ENCODE assay signal across 19 cellular contexts in genomic region chr15:81744364-81744763, GRCh38.
DNase-seq lines count a peak whose midpoint lies in the region; ATAC-seq, FAIRE-seq and TF ChIP-seq lines count a peak whose summit lies in the region.
"Had no signal": no experiment of that assay in that cellular context is flagged by ENCODE, and none has a peak within 500 bp of the region (broad histone marks: within the 10 kb centered on the region; RNA-seq: fewer than 3 reads in every experiment).

No MANE protein-coding gene starts in this region.

- TF ChIP-seq RAD21 in A549 (conservative IDR thresholded peaks at IDR 0.05 in 1 of 2, IDR thresholded peaks at IDR 0.05 in 1 of 2): no peak
- TF ChIP-seq RAD21 in Ishikawa (IDR thresholded peaks at IDR 0.05; ENCODE audit: low read depth): no peak
- no peak for TF ChIP-seq RAD21 in K562 (CRISPR knock-in tag; conservative IDR thresholded peaks at IDR 0.05 in 1 of 2, IDR thresholded peaks at IDR 0.05 in 1 of 2)

- intact Hi-C loops in K562 (cut with micrococcal nuclease): no loop called here

- no peak for TF ChIP-seq CTCF in A549 (IDR thresholded peaks at IDR 0.05)
- peak; percentile 4 for TF ChIP-seq CTCF in D721Med (IDR thresholded peaks at IDR 0.05; ENCODE audit: insufficient read depth, missing control alignments)
- no peak for TF ChIP-seq CTCF in K562 (IDR thresholded peaks at IDR 0.05 in 2 of 3, conservative IDR thresholded peaks at IDR 0.05 in 1 of 3; ENCODE audit: insufficient read depth in 2 of 3, low read depth in 1 of 3, low read length in 3 of 3)

- H3K4me1 ChIP-seq in A549: no peaks in the 10 kb centered on the region
- H3K4me1 ChIP-seq in K562 (replicated peaks in 1 of 2; ENCODE audit: control insufficient read depth in 2 of 2, insufficient read depth in 2 of 2, low read length in 2 of 2): no peaks in the 10 kb centered on the region
- H3K4me1 ChIP-seq: Caco-2 had no signal

- BruUV-seq in K562 (replicated peaks; lab: Mats Ljungman, UMichigan): no TSS peak

- TF ChIP-seq POLR2A in A549 (IDR thresholded peaks at IDR 0.05; ENCODE audit: low read length) (no peak), K562 (conservative IDR thresholded peaks at IDR 0.05) (no peak)

- CTCF ChIA-PET in A549 (lab: Yijun Ruan, JAX): no interaction called here
- CTCF ChIA-PET in K562 (lab: Yijun Ruan, JAX; ENCODE audit: low intra/inter-chr PET ratio): no interaction called here

- H3K27ac ChIP-seq in A549: no peak overlapping the region
- H3K27ac ChIP-seq in K562 (ENCODE audit: extremely low read depth, low read depth, low read length): no peak overlapping the region
- H3K27ac ChIP-seq: C4-2B had no signal

- H3K4me3 ChIP-seq in A549: no peak overlapping the region
- H3K4me3 ChIP-seq in K562: no peak overlapping the region

- H3K9me1 ChIP-seq in K562 (ENCODE audit: control insufficient read depth, insufficient read depth, low read length): no peaks in the 10 kb centered on the region

- in situ Hi-C loops in K562 (cut with MboI) (no loop called here), KBM-7 (cut with MboI; ENCODE audit: low pct_unique_long_range_greater_than_20kb, low sequenced_read_pairs) (no loop called here)

- H3K36me3 ChIP-seq in K562 (ENCODE audit: control insufficient read depth, insufficient read depth, low read length): no peaks in the 10 kb centered on the region

- H3K9me3 ChIP-seq in A549: no peaks in the 10 kb centered on the region
- H3K9me3 ChIP-seq in K562 (replicated peaks; ENCODE audit: control insufficient read depth, insufficient read depth, low read depth, low read length): no peaks in the 10 kb centered on the region
- H3K9me3 ChIP-seq: Caco-2 had no signal

- ATAC-seq in A549 (no peak), K562 (peak; percentile 73; the same call in 2 of the 3 replicates)

- H4K20me1 ChIP-seq in K562 (replicated peaks; ENCODE audit: control insufficient read depth, insufficient read depth, low read length): no peaks in the 10 kb centered on the region

- POLR2A ChIA-PET in A549 (lab: Yijun Ruan, JAX): no interaction called here
- POLR2A ChIA-PET in K562 (lab: Yijun Ruan, JAX): interaction anchor here (1.2 kb wide), 1 partner anchor 11 kb away, joined by 3 read pairs; no protein-coding TSS in a partner anchor

- WGBS in A549 (ENCODE audit: missing lambda C conversion rate): 3% methylated on average over 4 of the region's 4 CpGs
- WGBS in K562 (ENCODE audit: insufficient coverage, low coverage, missing lambda C conversion rate): 13% methylated on average over 4 of the region's 4 CpGs

- no peak overlapping the region for H3K4me2 ChIP-seq in A549
- H3K4me2 ChIP-seq in K562 (ENCODE audit: insufficient read depth, low read length): no peak overlapping the region

- DNase-seq in A549 (ENCODE audit: low read depth in 1 of 2, low spot score in 1 of 2): no peak
- no peak for DNase-seq in D721Med (ENCODE audit: insufficient read length, low spot score)
- peak in 1 of 4 experiments; percentile 18 for DNase-seq in K562 (ENCODE audit: extremely low read depth in 1 of 4, low spot score in 3 of 4)
- no peak for DNase-seq in NCI-H446 treated with DMSO at 0.1 percent for 48 hours (lab: John Stamatoyannopoulos, UW)
- no peak for DNase-seq in KBM-7
- no peak for DNase-seq in DMS 273 (lab: John Stamatoyannopoulos, UW; ENCODE audit: unreplicated experiment)
- DNase-seq in mucosa of gallbladder (ENCODE audit: low spot score): no peak
- DNase-seq: AML-193; Caco-2; CD4-positive, alpha-beta T cell; DMS79 treated with DMSO at 0.1 percent for 48 hours; GF-D8; KG1 had no signal

- H2AFZ ChIP-seq in K562 (ENCODE audit: low read depth, low read length): no peak overlapping the region

- no peaks in the 10 kb centered on the region for H3K27me3 ChIP-seq in K562 (ENCODE audit: control insufficient read depth in 2 of 2, insufficient read depth in 2 of 2, low read length in 2 of 2)

- TF ChIP-seq EP300 in A549 (IDR thresholded peaks at IDR 0.05): no peak
- no peak for TF ChIP-seq EP300 in Ishikawa (IDR thresholded peaks at IDR 0.05; ENCODE audit: borderline replicate concordance)
- TF ChIP-seq EP300 in K562 (IDR thresholded peaks at IDR 0.05; ENCODE audit: low read length): no peak

- FAIRE-seq in A549 (lab: Jason Lieb, UNC) (no peak), D721Med (lab: Jason Lieb, UNC) (no peak), K562 (lab: Jason Lieb, UNC) (no peak)
- FAIRE-seq: A204.1, GM12891, GM19239, H54 had no signal

- no peaks in the 10 kb centered on the region for H3K79me2 ChIP-seq in K562 (ENCODE audit: control insufficient read depth, insufficient read depth, low read length)

- H3K9ac ChIP-seq in K562 (ENCODE audit: insufficient read depth in 1 of 2, low read depth in 2 of 2, low read length in 2 of 2): no peak overlapping the region

TF ChIP-seq in A549, 52 proteins besides CTCF, POLR2A, EP300 and RAD21:
- TF ChIP-seq, protein P1, sequence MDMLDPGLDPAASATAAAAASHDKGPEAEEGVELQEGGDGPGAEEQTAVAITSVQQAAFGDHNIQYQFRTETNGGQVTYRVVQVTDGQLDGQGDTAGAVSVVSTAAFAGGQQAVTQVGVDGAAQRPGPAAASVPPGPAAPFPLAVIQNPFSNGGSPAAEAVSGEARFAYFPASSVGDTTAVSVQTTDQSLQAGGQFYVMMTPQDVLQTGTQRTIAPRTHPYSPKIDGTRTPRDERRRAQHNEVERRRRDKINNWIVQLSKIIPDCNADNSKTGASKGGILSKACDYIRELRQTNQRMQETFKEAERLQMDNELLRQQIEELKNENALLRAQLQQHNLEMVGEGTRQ (IDR thresholded peaks at IDR 0.05): peak; percentile 68
- TF ChIP-seq SREBF2 (IDR thresholded peaks at IDR 0.05) (no peak), ZSCAN20 (CRISPR knock-in tag; IDR thresholded peaks at IDR 0.05) (no peak)
- TF ChIP-seq, protein P2, sequence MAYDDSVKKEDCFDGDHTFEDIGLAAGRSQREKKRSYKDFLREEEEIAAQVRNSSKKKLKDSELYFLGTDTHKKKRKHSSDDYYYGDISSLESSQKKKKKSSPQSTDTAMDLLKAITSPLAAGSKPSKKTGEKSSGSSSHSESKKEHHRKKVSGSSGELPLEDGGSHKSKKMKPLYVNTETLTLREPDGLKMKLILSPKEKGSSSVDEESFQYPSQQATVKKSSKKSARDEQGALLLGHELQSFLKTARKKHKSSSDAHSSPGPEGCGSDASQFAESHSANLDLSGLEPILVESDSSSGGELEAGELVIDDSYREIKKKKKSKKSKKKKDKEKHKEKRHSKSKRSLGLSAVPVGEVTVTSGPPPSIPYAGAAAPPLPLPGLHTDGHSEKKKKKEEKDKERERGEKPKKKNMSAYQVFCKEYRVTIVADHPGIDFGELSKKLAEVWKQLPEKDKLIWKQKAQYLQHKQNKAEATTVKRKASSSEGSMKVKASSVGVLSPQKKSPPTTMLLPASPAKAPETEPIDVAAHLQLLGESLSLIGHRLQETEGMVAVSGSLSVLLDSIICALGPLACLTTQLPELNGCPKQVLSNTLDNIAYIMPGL (CRISPR knock-in tag; IDR thresholded peaks at IDR 0.05; ENCODE audit: borderline replicate concordance): no peak

TF ChIP-seq in Ishikawa, 13 proteins besides CTCF, POLR2A, EP300 and RAD21:
- TF ChIP-seq USF1 (IDR thresholded peaks at IDR 0.05) (peak; percentile 42; the same call in 1 of the 2 replicates), FOXM1 (IDR thresholded peaks at IDR 0.05; ENCODE audit: borderline replicate concordance, low read depth) (no peak)

TF ChIP-seq in K562, 482 proteins besides CTCF, POLR2A, EP300 and RAD21 (continues in another document):
- TF ChIP-seq TFE3 (CRISPR knock-in tag; IDR thresholded peaks at IDR 0.05): peak; percentile 35
- TF ChIP-seq TOE1 (IDR thresholded peaks at IDR 0.05; ENCODE audit: borderline replicate concordance): peak; percentile 91
- TF ChIP-seq TOE1 (CRISPR knock-in tag; IDR thresholded peaks at IDR 0.05; ENCODE audit: borderline replicate concordance, low read depth): no peak
- no peak for TF ChIP-seq HNRNPLL (IDR thresholded peaks at IDR 0.05; ENCODE audit: low read depth, low read length, poor library complexity, severe bottlenecking)
- 0 out of 2 replicates have a peak, but pooled peaks have one; percentile 23 for TF ChIP-seq BHLHE40 (IDR thresholded peaks at IDR 0.05; ENCODE audit: low read length)
- TF ChIP-seq GATAD2A (IDR thresholded peaks at IDR 0.05): no peak
- TF ChIP-seq, protein P1 (CRISPR knock-in tag; IDR thresholded peaks at IDR 0.05): peak; percentile 72
- TF ChIP-seq NCOA1 (IDR thresholded peaks at IDR 0.05; ENCODE audit: low read depth): no peak
- TF ChIP-seq EZH2 (IDR thresholded peaks at IDR 0.05; ENCODE audit: borderline replicate concordance, low read depth, low read length): no peak
